Comparison of ENCODE assay signal across 26 cellular contexts in genomic region chr6:100217225-100217624, GRCh38.
"Had no signal": no experiment of that assay in that cellular context is flagged by ENCODE, and none has a peak within 500 bp of the region (broad histone marks: within the 10 kb centered on the region; RNA-seq: fewer than 3 reads in every experiment).

No MANE protein-coding gene starts in this region.

- H3K27ac Mint-ChIP-seq: activated CD4-positive, alpha-beta memory T cell treated with anti-CD3 and anti-CD28 coated beads, Interleukin-2, amount 10 ng/mL, durations not matched to agents 7 days and 5 days; activated CD4-positive, alpha-beta T cell treated with anti-CD3 and anti-CD28 coated beads, Interleukin-2, amount 10 ng/mL, durations not matched to agents 24 days and 14 days; activated CD8-positive, alpha-beta memory T cell treated with anti-CD3 and anti-CD28 coated beads, Interleukin-2, amount 10 ng/mL, durations not matched to agents 7 days and 5 days; activated naive CD8-positive, alpha-beta T cell treated with anti-CD3 and anti-CD28 coated beads, Interleukin-2, amount 50 U/mL, for 24 hours; brain; effector memory CD8-positive, alpha-beta T cell; nephron progenitor cell had no signal

- H3K36me3 ChIP-seq: esophagus muscularis mucosa, gastroesophageal sphincter, heart left ventricle, lower lobe of right lung, thyroid gland had no signal

- H3K4me3 Mint-ChIP-seq: activated CD4-positive, alpha-beta memory T cell treated with anti-CD3 and anti-CD28 coated beads, Interleukin-2, amount 10 ng/mL, durations not matched to agents 7 days and 5 days; activated CD4-positive, alpha-beta T cell treated with anti-CD3 and anti-CD28 coated beads, Interleukin-2, amount 10 ng/mL, durations not matched to agents 24 days and 14 days; activated CD8-positive, alpha-beta memory T cell treated with anti-CD3 and anti-CD28 coated beads, Interleukin-2, amount 10 ng/mL, durations not matched to agents 7 days and 5 days; activated naive CD8-positive, alpha-beta T cell treated with anti-CD3 and anti-CD28 coated beads, Interleukin-2, amount 50 U/mL, for 24 hours; brain; effector memory CD8-positive, alpha-beta T cell; nephron progenitor cell had no signal

- FAIRE-seq: keratinocyte had no signal

- H3K4me1 Mint-ChIP-seq: activated CD4-positive, alpha-beta memory T cell treated with anti-CD3 and anti-CD28 coated beads, Interleukin-2, amount 10 ng/mL, durations not matched to agents 7 days and 5 days; activated CD4-positive, alpha-beta T cell treated with anti-CD3 and anti-CD28 coated beads, Interleukin-2, amount 10 ng/mL, durations not matched to agents 24 days and 14 days; activated CD8-positive, alpha-beta memory T cell treated with anti-CD3 and anti-CD28 coated beads, Interleukin-2, amount 10 ng/mL, durations not matched to agents 7 days and 5 days; activated naive CD8-positive, alpha-beta T cell treated with anti-CD3 and anti-CD28 coated beads, Interleukin-2, amount 50 U/mL, for 24 hours; brain had no signal

- H3K9ac ChIP-seq: parathyroid adenoma had no signal

- H3K4me1 ChIP-seq: esophagus muscularis mucosa, gastroesophageal sphincter, heart left ventricle, lower lobe of right lung, parathyroid adenoma, thyroid gland had no signal

- H3K27me3 Mint-ChIP-seq: activated CD4-positive, alpha-beta T cell treated with anti-CD3 and anti-CD28 coated beads, Interleukin-2, amount 10 ng/mL, durations not matched to agents 24 days and 14 days; brain had no signal

- DNase-seq: activated CD4-positive, alpha-beta memory T cell treated with anti-CD3 and anti-CD28 coated beads, Interleukin-2, amount 10 ng/mL, durations not matched to agents 7 days and 5 days; activated CD4-positive, alpha-beta T cell treated with anti-CD3 and anti-CD28 coated beads, Interleukin-2, amount 10 ng/mL, durations not matched to agents 24 days and 14 days; activated CD8-positive, alpha-beta memory T cell treated with anti-CD3 and anti-CD28 coated beads, Interleukin-2, amount 10 ng/mL, durations not matched to agents 7 days and 5 days; activated gamma-delta T cell; activated naive CD4-positive, alpha-beta T cell treated with anti-CD3 and anti-CD28 coated beads, Interleukin-2, amount 50 U/mL, for 16 hours; activated naive CD8-positive, alpha-beta T cell treated with anti-CD3 and anti-CD28 coated beads, Interleukin-2, amount 50 U/mL, for 24 hours; activated T-cell treated with anti-CD3 and anti-CD28 coated beads for 4 hours; anterior cingulate cortex; dorsolateral prefrontal cortex; effector memory CD8-positive, alpha-beta T cell; heart left ventricle; lower lobe of right lung; mesendoderm; mucosa of descending colon; nephron progenitor cell; nucleus accumbens; right cardiac atrium; stimulated activated CD4-positive, alpha-beta T cell treated with anti-CD3 and anti-CD28 coated beads, Interleukin-12 subunit alpha, Interleukin-12 subunit beta, amount 100 ng/mL, for 4 hours; stimulated activated CD4-positive, alpha-beta T cell treated with anti-CD3 and anti-CD28 coated beads, Interleukin-4, amount 100 ng/mL, for 4 hours; stimulated activated naive CD8-positive, alpha-beta T cell treated with anti-CD3 and anti-CD28 coated beads, Interleukin-15, Interleukin-2, amounts not matched to agents 100 U/mL and 50 U/mL, for 24 hours; thyroid gland had no signal

- H2AFZ ChIP-seq: parathyroid adenoma had no signal

- H3K9me3 Mint-ChIP-seq: activated naive CD8-positive, alpha-beta T cell treated with anti-CD3 and anti-CD28 coated beads, Interleukin-2, amount 50 U/mL, for 24 hours; effector memory CD8-positive, alpha-beta T cell had no signal

- H3K27me3 ChIP-seq: esophagus muscularis mucosa, gastroesophageal sphincter, heart left ventricle, thyroid gland had no signal

- H3K36me3 Mint-ChIP-seq: brain had no signal

- H3K79me2 ChIP-seq: parathyroid adenoma had no signal

- ATAC-seq: activated CD8-positive, alpha-beta memory T cell treated with anti-CD3 and anti-CD28 coated beads, Interleukin-2, amount 10 ng/mL, durations not matched to agents 7 days and 5 days; activated naive CD8-positive, alpha-beta T cell treated with anti-CD3 and anti-CD28 coated beads, Interleukin-2, amount 50 U/mL, for 24 hours; effector memory CD8-positive, alpha-beta T cell; gastroesophageal sphincter; heart left ventricle; lower lobe of right lung; mucosa of descending colon; right cardiac atrium; stimulated activated naive CD8-positive, alpha-beta T cell treated with anti-CD3 and anti-CD28 coated beads, Interleukin-15, Interleukin-2, amounts not matched to agents 100 U/mL and 50 U/mL, for 24 hours had no signal

- H3K27ac ChIP-seq: dorsolateral prefrontal cortex, esophagus muscularis mucosa, gastroesophageal sphincter, heart left ventricle, lower lobe of right lung, parathyroid adenoma, thyroid gland had no signal

- H3K9me3 ChIP-seq: esophagus muscularis mucosa, gastroesophageal sphincter, lower lobe of right lung, mucosa of descending colon, thyroid gland had no signal

- H3K4me3 ChIP-seq: dorsolateral prefrontal cortex, esophagus muscularis mucosa, gastroesophageal sphincter, heart left ventricle, lower lobe of right lung, mucosa of descending colon, thyroid gland had no signal
